In the genomic region with DNA sequence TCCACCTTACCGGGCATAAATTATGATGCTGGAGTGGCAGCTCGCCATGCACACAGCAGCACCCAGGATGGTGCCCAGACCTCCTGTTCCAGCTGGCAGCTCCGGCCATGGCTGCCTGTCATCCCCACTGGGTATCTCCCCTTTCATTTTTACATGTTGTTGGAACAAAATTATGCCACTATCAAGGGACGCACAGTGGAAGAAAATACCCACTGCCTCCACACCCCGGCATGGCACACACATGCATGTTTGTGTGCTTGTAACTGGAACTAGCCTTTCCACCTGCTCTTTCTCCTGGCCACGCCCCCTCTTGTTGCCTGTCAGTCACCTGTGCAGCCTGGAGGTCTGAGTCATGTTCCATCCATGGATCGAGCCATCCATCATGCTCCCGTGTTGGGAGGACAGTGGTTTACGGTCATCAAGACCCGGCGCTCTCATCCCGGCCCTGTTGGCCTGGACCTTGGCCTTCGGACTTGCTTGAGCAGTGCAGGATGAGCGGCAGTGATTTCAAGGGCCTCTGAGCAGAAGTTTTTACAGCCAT, we compare ENCODE assay signal across 17 cellular contexts.
DNase-seq lines count a peak whose midpoint lies in the region; ATAC-seq and TF ChIP-seq lines count a peak whose summit lies in the region.
"Had no signal": no experiment of that assay in that cellular context is flagged by ENCODE, and none has a peak within 500 bp of the region (broad histone marks: within the 10 kb centered on the region; RNA-seq: fewer than 3 reads in every experiment).

No MANE protein-coding gene starts in this region.

- CTCF ChIA-PET in activated CD4-positive, alpha-beta memory T cell treated with anti-CD3 and anti-CD28 coated beads for 36 hours (lab: Charles Lee), result no interaction called here

- no peak for ATAC-seq in left ventricle myocardium superior
- no peak for ATAC-seq in HG02642 (IDR thresholded peaks at IDR 0.05; ENCODE audit: poor library complexity, unreplicated experiment)
- no peak for ATAC-seq in GM18861 (IDR thresholded peaks at IDR 0.05; ENCODE audit: unreplicated experiment)
- ATAC-seq: body of pancreas had no signal

- no peak for TF ChIP-seq CTCF in neural crest cell (conservative IDR thresholded peaks at IDR 0.05)

- no peaks in the 10 kb centered on the region for H3K36me3 Mint-ChIP-seq in activated CD4-positive, alpha-beta memory T cell treated with anti-CD3 and anti-CD28 coated beads for 36 hours
- peaks cover 5% of the 10 kb centered on the region for H3K36me3 Mint-ChIP-seq in neural crest cell (ENCODE audit: low read depth)

- no peaks in the 10 kb centered on the region for H3K4me1 Mint-ChIP-seq in activated CD4-positive, alpha-beta memory T cell treated with anti-CD3 and anti-CD28 coated beads for 36 hours (ENCODE audit: low read depth)
- H3K4me1 Mint-ChIP-seq in neural crest cell, result peaks cover 5% of the 10 kb centered on the region
- H3K4me1 Mint-ChIP-seq: activated CD4-positive, alpha-beta T cell treated with anti-CD3 and anti-CD28 coated beads, Interleukin-2, amount 10 ng/mL, durations not matched to agents 7 days and 5 days had no signal

- H3K4me3 Mint-ChIP-seq in activated CD4-positive, alpha-beta memory T cell treated with anti-CD3 and anti-CD28 coated beads for 36 hours, result no peak overlapping the region
- no peak overlapping the region for H3K4me3 Mint-ChIP-seq in neural crest cell
- H3K4me3 Mint-ChIP-seq: activated CD4-positive, alpha-beta T cell treated with anti-CD3 and anti-CD28 coated beads, Interleukin-2, amount 10 ng/mL, durations not matched to agents 7 days and 5 days; HFFc6; T-helper 2 cell treated with Interferon-gamma antibody and Interleukin-4, amounts not matched to agents 5 μg/mL and 100 μg/mL, for 36 hours had no signal

- H3K27me3 Mint-ChIP-seq in activated CD4-positive, alpha-beta memory T cell treated with anti-CD3 and anti-CD28 coated beads for 36 hours, result peaks cover 12% of the 10 kb centered on the region
- H3K27me3 Mint-ChIP-seq in neural crest cell (ENCODE audit: low read depth), result peaks cover 3% of the 10 kb centered on the region
- H3K27me3 Mint-ChIP-seq: activated CD4-positive, alpha-beta T cell treated with anti-CD3 and anti-CD28 coated beads, Interleukin-2, amount 10 ng/mL, durations not matched to agents 7 days and 5 days had no signal

- H3K27ac Mint-ChIP-seq in activated CD4-positive, alpha-beta memory T cell treated with anti-CD3 and anti-CD28 coated beads for 36 hours, result no peak overlapping the region
- H3K27ac Mint-ChIP-seq in neural crest cell (ENCODE audit: unreplicated experiment), result peak overlapping the region; percentile 68
- H3K27ac Mint-ChIP-seq: activated CD4-positive, alpha-beta T cell treated with anti-CD3 and anti-CD28 coated beads, Interleukin-2, amount 10 ng/mL, durations not matched to agents 7 days and 5 days; HFFc6; T-helper 2 cell treated with Interferon-gamma antibody and Interleukin-4, amounts not matched to agents 5 μg/mL and 100 μg/mL, for 36 hours had no signal

- DNase-seq in cardiac septum (ENCODE audit: low spot score) (peak; percentile 51), left ventricle myocardium superior (no peak), neural crest cell (ENCODE audit: low read depth, low spot score) (no peak), HPDE6-E6E7 (ENCODE audit: extremely low spot score) (no peak)
- peak; percentile 2 for DNase-seq in activated CD4-positive, alpha-beta memory T cell treated with anti-CD3 and anti-CD28 coated beads for 36 hours
- DNase-seq: activated CD4-positive, alpha-beta T cell treated with anti-CD3 and anti-CD28 coated beads, Interleukin-2, amount 10 ng/mL, durations not matched to agents 7 days and 5 days; activated gamma-delta T cell treated with Interleukin-2 at 50 U/mL for 16 hours; body of pancreas; effector CD4-positive, alpha-beta T cell; HFFc6; MG63; NCI-H69; nucleus accumbens; stimulated activated CD4-positive, alpha-beta T cell treated with anti-CD3 and anti-CD28 coated beads, Interleukin-15, amount 100 ng/mL, for 24 hours had no signal

- no peaks in the 10 kb centered on the region for H3K9me3 Mint-ChIP-seq in activated CD4-positive, alpha-beta memory T cell treated with anti-CD3 and anti-CD28 coated beads for 36 hours
- H3K9me3 Mint-ChIP-seq in neural crest cell, result peaks cover 4% of the 10 kb centered on the region
- H3K9me3 Mint-ChIP-seq: activated CD4-positive, alpha-beta T cell treated with anti-CD3 and anti-CD28 coated beads, Interleukin-2, amount 10 ng/mL, durations not matched to agents 7 days and 5 days; T-helper 2 cell treated with Interferon-gamma antibody and Interleukin-4, amounts not matched to agents 5 μg/mL and 100 μg/mL, for 36 hours had no signal

- intact Hi-C loops in cardiac septum (cut with DNase I) (no loop called here), left ventricle myocardium superior (cut with micrococcal nuclease) (no loop called here)
- intact Hi-C loops in activated CD4-positive, alpha-beta memory T cell treated with anti-CD3 and anti-CD28 coated beads for 36 hours (cut with micrococcal nuclease), result no loop called here

- POLR2A ChIA-PET in activated CD4-positive, alpha-beta memory T cell treated with anti-CD3 and anti-CD28 coated beads for 36 hours (lab: Charles Lee), result no interaction called here

Comparison
In these comparisons a context has a peak if more than half of its experiments do, and no peak if none do; other contexts are left out.
1. DNase-seq: peak in cardiac septum (single experiment) and activated CD4-positive, alpha-beta memory T cell treated with anti-CD3 and anti-CD28 coated beads for 36 hours (single experiment); none in left ventricle myocardium superior (single experiment), neural crest cell (single experiment) and HPDE6-E6E7 (single experiment).